In the genomic region with DNA sequence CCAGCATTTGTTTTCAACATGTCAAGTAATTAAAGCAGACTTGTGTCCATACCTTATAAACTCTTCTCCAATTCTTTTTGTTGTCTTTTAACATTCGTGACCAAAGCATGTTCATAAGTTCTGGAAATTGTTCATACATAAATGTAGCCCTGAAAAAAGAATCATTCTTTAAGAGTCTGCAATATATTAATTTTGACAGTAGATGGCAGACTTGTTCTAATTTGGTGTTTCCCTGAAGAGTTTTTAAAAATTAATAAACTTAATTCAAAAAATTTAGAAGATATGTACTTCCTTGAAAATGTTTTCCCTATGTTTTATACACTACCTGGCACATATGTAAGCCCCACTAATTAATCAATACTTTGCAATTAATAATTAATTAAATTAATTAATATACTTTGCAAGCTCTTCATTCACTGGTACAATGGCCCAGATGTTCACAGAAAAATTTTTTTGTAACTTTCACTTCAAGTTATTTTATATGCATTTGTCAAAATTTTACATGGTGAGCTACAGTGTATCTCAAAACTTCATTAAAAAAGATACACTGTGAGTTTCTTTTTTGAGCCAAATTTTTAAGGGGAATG, we compare ENCODE assay signal across 8 cellular contexts.
DNase-seq lines count a peak whose midpoint lies in the region; ATAC-seq lines count a peak whose summit lies in the region.

No MANE protein-coding gene starts in this region.

- H3K4me1 ChIP-seq in ACC112 (ENCODE audit: control insufficient read depth, insufficient read depth, low read length, unreplicated experiment), result peaks cover 20% of the 10 kb centered on the region

- H2AFZ ChIP-seq in ACC112 (ENCODE audit: low read length, unreplicated experiment), result no peak overlapping the region

- no peak overlapping the region for H3K27ac ChIP-seq in ACC112 (ENCODE audit: low read depth, low read length)

- DNase-seq in GM03348 (ENCODE audit: low spot score), result peak; percentile 25
- DNase-seq in SW480 (ENCODE audit: low spot score), result peak; percentile 34
- DNase-seq in kidney tubule cell (ENCODE audit: low spot score), result peak; percentile 26

- peaks cover 31% of the 10 kb centered on the region for H3K36me3 ChIP-seq in ACC112 (ENCODE audit: insufficient read depth, low read length)

- H3K79me2 ChIP-seq in ACC112 (ENCODE audit: control insufficient read depth, insufficient read depth, low read length, unreplicated experiment), result peaks cover 37% of the 10 kb centered on the region

- H3K4me3 ChIP-seq in ACC112 (ENCODE audit: low read depth, low read length), result peak overlapping the region; percentile 27; the same call in 1 of the 2 replicates

- ATAC-seq in HG03280 (IDR thresholded peaks at IDR 0.05; ENCODE audit: unreplicated experiment) (no peak), HG02571 (IDR thresholded peaks at IDR 0.05; ENCODE audit: unreplicated experiment) (no peak), HG02623 (IDR thresholded peaks at IDR 0.05; ENCODE audit: unreplicated experiment) (no peak), HG03196 (IDR thresholded peaks at IDR 0.05; ENCODE audit: unreplicated experiment) (no peak)

- H3K27me3 ChIP-seq in ACC112 (ENCODE audit: insufficient read depth, low read length), result no peaks in the 10 kb centered on the region
